8 cellular contexts compared by ENCODE assay signal in the genomic region with DNA sequence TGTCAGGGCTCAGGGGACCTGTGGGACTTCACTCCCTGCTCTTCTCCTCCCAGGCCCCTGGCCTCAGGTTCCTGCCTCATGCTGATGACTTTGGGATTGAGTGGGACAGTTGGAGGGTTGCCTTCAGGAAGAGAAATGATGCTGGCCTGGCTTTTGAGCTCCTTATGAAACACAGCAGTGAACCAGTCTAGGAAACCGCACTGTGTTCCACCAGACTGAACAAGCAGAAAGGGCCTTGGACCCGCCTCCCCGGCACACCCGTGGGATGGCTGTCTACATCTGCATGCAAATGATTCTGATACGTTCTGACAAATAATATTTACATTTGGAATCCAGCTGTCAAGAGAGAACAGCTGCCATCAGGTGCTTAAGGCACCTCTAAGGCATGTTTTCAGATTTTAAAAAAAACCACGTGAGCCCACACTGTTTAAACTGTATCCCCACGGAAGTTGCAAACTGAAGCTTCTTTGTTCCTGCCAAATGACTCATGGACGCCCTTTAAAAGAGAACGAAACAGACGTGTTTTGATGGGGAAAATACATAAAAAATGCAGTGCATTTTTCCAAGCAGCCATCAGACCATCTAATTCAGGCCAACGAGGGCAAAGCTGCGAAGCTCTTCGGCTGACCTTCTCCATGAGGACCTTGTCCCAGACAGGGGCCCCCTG. TPM values are rescaled to one million over a fixed set of nuclear protein-coding genes. Genes with fewer than 3 reads are reported as not detected.
DNase-seq lines count a peak whose midpoint lies in the region; ATAC-seq, FAIRE-seq and TF ChIP-seq lines count a peak whose summit lies in the region.

No MANE protein-coding gene starts in this region.

- FAIRE-seq in GM12891 (lab: Jason Lieb, UNC): no peak

- ATAC-seq in SK-N-SH treated with all-trans-retinoic acid at 6 μM for 48 hours (peak; percentile 12; the same call in 2 of the 3 replicates), Right ventricle myocardium superior (ENCODE audit: poor library complexity) (peak; percentile 76), GM21447 (IDR thresholded peaks at IDR 0.05; ENCODE audit: unreplicated experiment) (no peak)

- intact Hi-C loops in Right ventricle myocardium superior (cut with DNase I): no loop called here

- DNase-seq in COR-L47 (lab: John Stamatoyannopoulos, UW): peak; percentile 90
- DNase-seq in HS-5 (ENCODE audit: low read depth): peak; percentile 53
- peak; percentile 59 for DNase-seq in Right ventricle myocardium superior
- peak; percentile 81 for DNase-seq in retina
- no peak for DNase-seq in stimulated activated naive CD4-positive, alpha-beta T cell (lab: John Stamatoyannopoulos, UW)
- DNase-seq in GM12891 (ENCODE audit: insufficient read length, low spot score): no peak

- TF ChIP-seq POLR2A in GM12891 (IDR thresholded peaks at IDR 0.05; ENCODE audit: low read depth, low read length): no peak

TF ChIP-seq in SK-N-SH treated with all-trans-retinoic acid at 6 μM for 48 hours, 23 proteins besides CTCF, POLR2A, EP300 and RAD21 (continues in another document):
- TF ChIP-seq ZFP30 (CRISPR knock-in tag; IDR thresholded peaks at IDR 0.05): no peak
- TF ChIP-seq ZC3H10 (CRISPR knock-in tag; IDR thresholded peaks at IDR 0.05): no peak
- TF ChIP-seq, protein P1, sequence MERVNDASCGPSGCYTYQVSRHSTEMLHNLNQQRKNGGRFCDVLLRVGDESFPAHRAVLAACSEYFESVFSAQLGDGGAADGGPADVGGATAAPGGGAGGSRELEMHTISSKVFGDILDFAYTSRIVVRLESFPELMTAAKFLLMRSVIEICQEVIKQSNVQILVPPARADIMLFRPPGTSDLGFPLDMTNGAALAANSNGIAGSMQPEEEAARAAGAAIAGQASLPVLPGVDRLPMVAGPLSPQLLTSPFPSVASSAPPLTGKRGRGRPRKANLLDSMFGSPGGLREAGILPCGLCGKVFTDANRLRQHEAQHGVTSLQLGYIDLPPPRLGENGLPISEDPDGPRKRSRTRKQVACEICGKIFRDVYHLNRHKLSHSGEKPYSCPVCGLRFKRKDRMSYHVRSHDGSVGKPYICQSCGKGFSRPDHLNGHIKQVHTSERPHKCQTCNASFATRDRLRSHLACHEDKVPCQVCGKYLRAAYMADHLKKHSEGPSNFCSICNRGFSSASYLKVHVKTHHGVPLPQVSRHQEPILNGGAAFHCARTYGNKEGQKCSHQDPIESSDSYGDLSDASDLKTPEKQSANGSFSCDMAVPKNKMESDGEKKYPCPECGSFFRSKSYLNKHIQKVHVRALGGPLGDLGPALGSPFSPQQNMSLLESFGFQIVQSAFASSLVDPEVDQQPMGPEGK (CRISPR knock-in tag; IDR thresholded peaks at IDR 0.05; ENCODE audit: borderline replicate concordance): no peak
- no peak for TF ChIP-seq GLIS3 (CRISPR knock-in tag; IDR thresholded peaks at IDR 0.05)
- no peak for TF ChIP-seq TOX (CRISPR knock-in tag; IDR thresholded peaks at IDR 0.05; ENCODE audit: borderline replicate concordance)
- no peak for TF ChIP-seq ISL1 (CRISPR knock-in tag; IDR thresholded peaks at IDR 0.05)
- no peak for TF ChIP-seq CSRNP3 (CRISPR knock-in tag; IDR thresholded peaks at IDR 0.05)

TF ChIP-seq in GM12891, 5 proteins besides CTCF, POLR2A, EP300 and RAD21:
- no peak for TF ChIP-seq POU2F2 (IDR thresholded peaks at IDR 0.05; ENCODE audit: low read depth, low read length)
- TF ChIP-seq SPI1 (IDR thresholded peaks at IDR 0.05; ENCODE audit: low read depth, low read length): no peak
- TF ChIP-seq POLR2AphosphoS5 (IDR thresholded peaks at IDR 0.05; ENCODE audit: low read depth, low read length): no peak
- no peak for TF ChIP-seq PAX5 (IDR thresholded peaks at IDR 0.05; ENCODE audit: insufficient read depth, low read length, severe bottlenecking)
- TF ChIP-seq TAF1 (IDR thresholded peaks at IDR 0.05; ENCODE audit: low read depth, low read length): no peak

RNA-seq across cellular contexts. Expression of gene ASAP2, which starts 27.6 kb away (rescaled TPM):
- 10.7 TPM for total RNA-seq in Right ventricle myocardium superior
- 0.06 TPM for polyA plus RNA-seq in GM12891 (2012; ENCODE audit: low read depth, missing spikeins)

Comparison
In these comparisons a context has a peak if more than half of its experiments do, and no peak if none do; other contexts are left out.
1. DNase-seq: peak in COR-L47 (single experiment), HS-5 (single experiment), Right ventricle myocardium superior (single experiment) and retina (single experiment); none in stimulated activated naive CD4-positive, alpha-beta T cell (0 of 6) and GM12891 (single experiment).